In genomic region chr7:24936121-24936824, GRCh38 we compare ENCODE assay signal across 7 cellular contexts. TPM values are rescaled to one million over a fixed set of nuclear protein-coding genes. Genes with fewer than 3 reads are reported as not detected.
DNase-seq lines count a peak whose midpoint lies in the region; ATAC-seq and TF ChIP-seq lines count a peak whose summit lies in the region.

No MANE protein-coding gene starts in this region.

- no peaks in the 10 kb centered on the region for H3F3A ChIP-seq in PC-9 (ENCODE audit: insufficient read depth, low read depth)

- peak overlapping the region; percentile 17 to 60 for H3K27ac Mint-ChIP-seq in natural killer cell

- H4K20me1 ChIP-seq in PC-9 (ENCODE audit: insufficient read depth) = no peaks in the 10 kb centered on the region

- H3K9me3 ChIP-seq in PC-9 (ENCODE audit: insufficient read depth, low read depth) (no peaks in the 10 kb centered on the region), prostate gland (no peaks in the 10 kb centered on the region)

- H3K27ac ChIP-seq in PC-9 (no peak overlapping the region), prostate gland (no peak overlapping the region)

- CTCF ChIA-PET in PC-9 (lab: Charles Lee) = interaction anchor here (1.1 kb wide), 1 partner anchor 9 kb away, joined by 3 read pairs; no protein-coding TSS in a partner anchor

- BruUV-seq in PC-9 (replicated peaks; lab: Mats Ljungman, UMichigan) = no TSS peak

- peaks cover 48 to 73% of the 10 kb centered on the region in 2 donors for H3K4me1 Mint-ChIP-seq in natural killer cell

- peaks cover 72% of the 10 kb centered on the region for H3K79me2 ChIP-seq in PC-9 (ENCODE audit: low read depth)

- H2AFZ ChIP-seq in PC-9 = no peak overlapping the region

- no peak for TF ChIP-seq CTCF in PC-9 (conservative IDR thresholded peaks at IDR 0.05)
- TF ChIP-seq CTCF in natural killer cell (IDR thresholded peaks at IDR 0.05) = no peak
- TF ChIP-seq CTCF in prostate gland (IDR thresholded peaks at IDR 0.05) = no peak

- H3K27me3 ChIP-seq in PC-9 (ENCODE audit: insufficient read depth, low read depth) (no peaks in the 10 kb centered on the region), prostate gland (replicated peaks; ENCODE audit: insufficient read depth) (no peaks in the 10 kb centered on the region)

- H3K4me1 ChIP-seq in PC-9 (replicated peaks; ENCODE audit: insufficient read depth) (peaks cover 15% of the 10 kb centered on the region), prostate gland (replicated peaks) (no peaks in the 10 kb centered on the region)

- intact Hi-C loops in PC-9 (cut with micrococcal nuclease; ENCODE audit: unreplicated experiment) (no loop called here), natural killer cell (cut with micrococcal nuclease) (no loop called here), prostate gland (cut with DNase I) (no loop called here)

- no peak for TF ChIP-seq POLR2A in prostate gland (IDR thresholded peaks at IDR 0.05)

- no peak overlapping the region for H3K4me3 Mint-ChIP-seq in natural killer cell

- ATAC-seq in GM19035 (IDR thresholded peaks at IDR 0.05; ENCODE audit: unreplicated experiment) = peak; percentile 73
- peak; percentile 65 for ATAC-seq in HG02642 (IDR thresholded peaks at IDR 0.05; ENCODE audit: poor library complexity, unreplicated experiment)
- peak in 2 of 3 donors; percentile 21 to 35 for ATAC-seq in natural killer cell

- peak overlapping the region; percentile 36 for H3K4me2 ChIP-seq in PC-9

- in situ Hi-C loops in G401 (cut with HindIII; ENCODE audit: low sequenced_read_pairs) = no loop called here

- H3K9me3 Mint-ChIP-seq in natural killer cell = no peaks in the 10 kb centered on the region

- no peaks in the 10 kb centered on the region; the same call in 1 of the 2 replicates for H3K9me2 ChIP-seq in PC-9 (ENCODE audit: insufficient read depth)

- POLR2A ChIA-PET in PC-9 (lab: Charles Lee; ENCODE audit: unreplicated experiment) = interaction anchor here (0.8 kb wide), 1 partner anchor 1320 kb away, joined by 6 read pairs; no protein-coding TSS in a partner anchor

- H3K36me3 Mint-ChIP-seq in natural killer cell = no peaks in the 10 kb centered on the region

- H3K36me3 ChIP-seq in PC-9 (ENCODE audit: low read depth) = 0 out of 2 replicates have a peak, but pooled peaks cover 8% of the 10 kb centered on the region
- H3K36me3 ChIP-seq in prostate gland = no peaks in the 10 kb centered on the region

- DNase-seq in PC-9 = peak; percentile 39 to 61
- DNase-seq in natural killer cell = no peak
- no peak for DNase-seq in ureter (ENCODE audit: low spot score)
- DNase-seq in prostate gland (ENCODE audit: low spot score) = no peak
- DNase-seq in G401 (ENCODE audit: low spot score) = no peak

- 0 out of 2 replicates have a peak overlapping the region, but pooled peaks have one; percentile 2 for H3K4me3 ChIP-seq in PC-9
- no peak overlapping the region for H3K4me3 ChIP-seq in prostate gland

- 81% methylated on average over 3 of the region's 3 CpGs for WGBS in prostate gland

- H3K27me3 Mint-ChIP-seq in natural killer cell (ENCODE audit: low read depth in 2 of 2) = no peaks in the 10 kb centered on the region

RNA-seq across cellular contexts. Expression of gene OSBPL3, which starts 43.7 kb away (rescaled TPM):
- total RNA-seq in PC-9 (2021) (87.6 and 88.4 TPM in 2 replicates), natural killer cell (10 to 100 TPM; 50.7 to 99.1 (median 65.1) TPM), ureter (49.7 TPM), prostate gland (1 to 10 TPM; 3.1 to 6.3 TPM)
- total RNA-seq in G401 (2014; rRNA removed; shearing (Covaris generic)) = 3.6 and 7.1 TPM in 2 replicates

Comparison
In these comparisons a context has a peak if more than half of its experiments do, and no peak if none do; other contexts are left out.
1. DNase-seq: peak in PC-9 (2 of 2); none in natural killer cell (single experiment), ureter (single experiment), prostate gland (single experiment) and G401 (single experiment).
2. Peak in every context shown above with its lines, with median percentiles within 50 percentile points of each other: ATAC-seq.